In the genomic region with DNA sequence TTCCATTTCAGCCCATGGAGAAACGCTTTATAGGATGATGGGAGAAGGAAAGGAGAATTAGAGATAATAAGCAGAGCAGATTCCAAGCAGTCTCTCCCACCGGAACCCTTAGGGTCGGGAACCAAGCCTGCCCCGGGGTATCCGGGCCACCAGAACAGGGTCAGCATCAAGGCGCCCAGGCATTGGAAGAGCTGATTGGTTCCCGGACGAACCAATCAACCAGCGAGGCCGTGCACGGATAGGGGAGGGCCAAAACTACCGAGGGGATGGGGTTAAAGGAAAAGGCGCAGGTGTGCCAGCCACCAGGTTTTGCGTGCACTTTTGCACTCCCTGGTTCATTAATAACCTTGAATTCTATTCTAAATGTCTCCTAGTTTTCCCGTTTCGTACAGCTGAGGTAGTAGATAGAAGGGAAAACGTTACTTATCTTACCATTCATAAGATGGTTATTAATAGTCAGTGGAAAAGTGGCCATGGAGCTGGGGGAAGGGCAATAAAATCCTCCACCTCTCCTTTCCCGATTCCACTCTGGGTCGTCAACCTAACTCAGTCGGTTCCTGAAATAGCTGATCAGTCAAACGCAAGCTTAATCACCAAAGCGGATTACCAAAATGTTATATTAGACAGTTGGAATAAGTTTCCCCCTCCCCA, we compare ENCODE assay signal across 8 cellular contexts. TPM values are rescaled to one million over a fixed set of nuclear protein-coding genes. Genes with fewer than 3 reads are reported as not detected.
DNase-seq lines count a peak whose midpoint lies in the region; ATAC-seq and TF ChIP-seq lines count a peak whose summit lies in the region.

No MANE protein-coding gene starts in this region.

- peak overlapping the region in 1 of 8 donors; percentile 52 for H3K27ac Mint-ChIP-seq in CD8-positive, alpha-beta memory T cell
- H3K27ac Mint-ChIP-seq in activated naive CD8-positive, alpha-beta T cell treated with anti-CD3 and anti-CD28 coated beads, Interleukin-2, amount 10 ng/mL, durations not matched to agents 7 days and 5 days: no peak overlapping the region

- H3K23ac ChIP-seq in trophoblast cell (ENCODE audit: low read length): no peak overlapping the region

- H3K4me3 ChIP-seq in CD8-positive, alpha-beta memory T cell (ENCODE audit: low read length): peak overlapping the region; percentile 8
- H3K4me3 ChIP-seq in LNCaP clone FGC (ENCODE audit: low read depth, low read length): peak overlapping the region; percentile 92
- peak overlapping the region; percentile 72 for H3K4me3 ChIP-seq in right cardiac atrium (ENCODE audit: low read length)
- H3K4me3 ChIP-seq in trophoblast cell (ENCODE audit: low read depth, low read length): peak overlapping the region; percentile 82

- peaks cover 12 to 19% (median 15%) of the 10 kb centered on the region in 3 donors for H3K4me1 Mint-ChIP-seq in CD8-positive, alpha-beta memory T cell
- peaks cover 11% of the 10 kb centered on the region for H3K4me1 Mint-ChIP-seq in activated naive CD8-positive, alpha-beta T cell treated with anti-CD3 and anti-CD28 coated beads, Interleukin-2, amount 10 ng/mL, durations not matched to agents 7 days and 5 days

- peak overlapping the region; percentile 78 to 83 (median 81) for H3K4me3 Mint-ChIP-seq in CD8-positive, alpha-beta memory T cell
- peak overlapping the region; percentile 77 for H3K4me3 Mint-ChIP-seq in activated naive CD8-positive, alpha-beta T cell treated with anti-CD3 and anti-CD28 coated beads, Interleukin-2, amount 10 ng/mL, durations not matched to agents 7 days and 5 days

- H4K12ac ChIP-seq in trophoblast cell (ENCODE audit: low read depth, low read length): no peak overlapping the region

- peak overlapping the region; percentile 4 for H3K9ac ChIP-seq in trophoblast cell (ENCODE audit: low read length)

- peak overlapping the region; percentile 2 for H2BK120ac ChIP-seq in trophoblast cell (ENCODE audit: insufficient read depth, low read length, poor library complexity)

- H2AFZ ChIP-seq in trophoblast cell (ENCODE audit: insufficient read depth, low read length, poor library complexity): peak overlapping the region; percentile 68

- no peak overlapping the region for H3K27ac ChIP-seq in CD8-positive, alpha-beta memory T cell (ENCODE audit: low read depth, low read length)
- H3K27ac ChIP-seq in right cardiac atrium (ENCODE audit: low read length) (no peak overlapping the region), trophoblast cell (ENCODE audit: low read depth, low read length) (no peak overlapping the region)

- peaks cover 8% of the 10 kb centered on the region for H3K79me2 ChIP-seq in trophoblast cell (ENCODE audit: control insufficient read depth, insufficient read depth, low read length, poor library complexity)

- H3K36me3 Mint-ChIP-seq in CD8-positive, alpha-beta memory T cell: peaks cover 0 to 1% (median 0%) of the 10 kb centered on the region in 3 donors
- peaks cover 1% of the 10 kb centered on the region for H3K36me3 Mint-ChIP-seq in activated naive CD8-positive, alpha-beta T cell treated with anti-CD3 and anti-CD28 coated beads, Interleukin-2, amount 10 ng/mL, durations not matched to agents 7 days and 5 days

- no peak overlapping the region for H4K91ac ChIP-seq in trophoblast cell (ENCODE audit: low read depth, low read length)

- CTCF ChIA-PET in CD8-positive, alpha-beta memory T cell (lab: Charles Lee): no interaction called here

- H3K4me2 ChIP-seq in trophoblast cell (ENCODE audit: low read length): peak overlapping the region; percentile 95

- DNase-seq in CD8-positive, alpha-beta memory T cell: no peak
- no peak for DNase-seq in LNCaP clone FGC (ENCODE audit: low read depth)
- DNase-seq in activated naive CD8-positive, alpha-beta T cell treated with anti-CD3 and anti-CD28 coated beads, Interleukin-2, amount 10 ng/mL, durations not matched to agents 7 days and 5 days: no peak
- peak; percentile 46 to 73 (median 66) for DNase-seq in right cardiac atrium
- DNase-seq in trophoblast cell: peak in 1 of 2 donors; percentile 23
- no peak for DNase-seq in LoVo (ENCODE audit: low spot score)

- H3K4ac ChIP-seq in trophoblast cell (ENCODE audit: low read depth, low read length): no peak overlapping the region

- H2BK12ac ChIP-seq in trophoblast cell (ENCODE audit: low read length): no peak overlapping the region

- no peak overlapping the region for H2AK5ac ChIP-seq in trophoblast cell (ENCODE audit: low read length)

- no peaks in the 10 kb centered on the region for H3K9me3 ChIP-seq in CD8-positive, alpha-beta memory T cell (ENCODE audit: low read length)
- no peaks in the 10 kb centered on the region for H3K9me3 ChIP-seq in right cardiac atrium (ENCODE audit: control insufficient read depth, low read length)
- no peaks in the 10 kb centered on the region for H3K9me3 ChIP-seq in trophoblast cell (ENCODE audit: insufficient read depth, low read depth, low read length)

- no peak overlapping the region for H3K14ac ChIP-seq in trophoblast cell (ENCODE audit: low read length)

- no peak for TF ChIP-seq CTCF in LNCaP clone FGC (IDR thresholded peaks at IDR 0.05; ENCODE audit: control insufficient read depth, extremely low read depth, insufficient read depth)

- peaks cover 11% of the 10 kb centered on the region for H3K27me3 ChIP-seq in CD8-positive, alpha-beta memory T cell (ENCODE audit: insufficient read depth, low read length, poor library complexity, severe bottlenecking)
- no peaks in the 10 kb centered on the region for H3K27me3 ChIP-seq in right cardiac atrium (ENCODE audit: control insufficient read depth, insufficient read depth)
- H3K27me3 ChIP-seq in trophoblast cell (ENCODE audit: insufficient read depth, low read length): no peaks in the 10 kb centered on the region

- H3K4me1 ChIP-seq in CD8-positive, alpha-beta memory T cell (ENCODE audit: insufficient read depth, low read length): peaks cover 6% of the 10 kb centered on the region
- no peaks in the 10 kb centered on the region for H3K4me1 ChIP-seq in right cardiac atrium (ENCODE audit: control insufficient read depth, insufficient read depth, low read length)
- H3K4me1 ChIP-seq in trophoblast cell (ENCODE audit: control insufficient read depth in 1 of 2, insufficient read depth in 2 of 2, low read length in 2 of 2): peaks cover 8 to 19% of the 10 kb centered on the region in 2 experiments

- POLR2A ChIA-PET in CD8-positive, alpha-beta memory T cell (lab: Charles Lee): no interaction called here
- POLR2A ChIA-PET in activated naive CD8-positive, alpha-beta T cell treated with anti-CD3 and anti-CD28 coated beads, Interleukin-2, amount 10 ng/mL, durations not matched to agents 7 days and 5 days (lab: Charles Lee): no interaction called here

- no peak for ATAC-seq in activated naive CD8-positive, alpha-beta T cell treated with anti-CD3 and anti-CD28 coated beads, Interleukin-2, amount 10 ng/mL, durations not matched to agents 7 days and 5 days (ENCODE audit: low read depth)
- peak; percentile 71 to 84 for ATAC-seq in right cardiac atrium
- no peak for ATAC-seq in GM21515 (IDR thresholded peaks at IDR 0.05; ENCODE audit: unreplicated experiment)
- no peak for ATAC-seq in HG03378 (IDR thresholded peaks at IDR 0.05; ENCODE audit: unreplicated experiment)

- H3K79me1 ChIP-seq in trophoblast cell (ENCODE audit: low read length): peaks cover 13% of the 10 kb centered on the region

- no peak overlapping the region for H3K18ac ChIP-seq in trophoblast cell (ENCODE audit: low read length)

- no peaks in the 10 kb centered on the region for H3K36me3 ChIP-seq in CD8-positive, alpha-beta memory T cell (ENCODE audit: insufficient read depth, low read length)
- H3K36me3 ChIP-seq in trophoblast cell (ENCODE audit: control insufficient read depth in 1 of 2, insufficient read depth in 2 of 2, low read length in 2 of 2): no peaks in the 10 kb centered on the region

- WGBS in right cardiac atrium: 1% methylated on average over 22 of the region's 22 CpGs
- no CpG with 5 or more reads among the region's 22 CpGs for WGBS in trophoblast cell (ENCODE audit: extremely low coverage, insufficient coverage, insufficient read length)

- H4K8ac ChIP-seq in trophoblast cell (ENCODE audit: low read depth, low read length): no peak overlapping the region

- intact Hi-C loops in right cardiac atrium (cut with DNase I): loop anchor here in 2 of 4 donors (5.0 to 10.0 kb wide), 2 partner anchors 66 to 119 kb away; no protein-coding TSS in a partner anchor

- H3K27me3 Mint-ChIP-seq in CD8-positive, alpha-beta memory T cell: peaks cover 37 to 59% of the 10 kb centered on the region in 2 donors
- peaks cover 71% of the 10 kb centered on the region for H3K27me3 Mint-ChIP-seq in activated naive CD8-positive, alpha-beta T cell treated with anti-CD3 and anti-CD28 coated beads, Interleukin-2, amount 10 ng/mL, durations not matched to agents 7 days and 5 days

- peaks cover 0 to 5% (median 2%) of the 10 kb centered on the region in 5 donors for H3K9me3 Mint-ChIP-seq in CD8-positive, alpha-beta memory T cell
- H3K9me3 Mint-ChIP-seq in activated naive CD8-positive, alpha-beta T cell treated with anti-CD3 and anti-CD28 coated beads, Interleukin-2, amount 10 ng/mL, durations not matched to agents 7 days and 5 days: no peaks in the 10 kb centered on the region

- no peak overlapping the region for H2BK5ac ChIP-seq in trophoblast cell (ENCODE audit: low read depth, low read length, poor library complexity)

RNA-seq across cellular contexts. Expression of a gene that starts 1.6 kb away (rescaled TPM):
- total RNA-seq in CD8-positive, alpha-beta memory T cell: under 1 TPM; 0.13 TPM
- not detected for polyA plus RNA-seq in CD8-positive, alpha-beta memory T cell
- total RNA-seq in activated naive CD8-positive, alpha-beta T cell treated with anti-CD3 and anti-CD28 coated beads, Interleukin-2, amount 10 ng/mL, durations not matched to agents 7 days and 5 days: under 1 TPM in 1 of 2 experiments, not detected in 1; 0.06 TPM
- 1 to 10 TPM; 3.2 to 4.4 (median 3.6) TPM for total RNA-seq in right cardiac atrium
- 1.0 TPM for polyA plus RNA-seq in right cardiac atrium
- polyA plus RNA-seq in trophoblast cell (2013): 7.7 TPM in 2 replicates

Comparison
In these comparisons a context has a peak if more than half of its experiments do, and no peak if none do; other contexts are left out.
1. DNase-seq: peak in right cardiac atrium (3 of 3); none in CD8-positive, alpha-beta memory T cell (0 of 5), LNCaP clone FGC (single experiment), activated naive CD8-positive, alpha-beta T cell treated with anti-CD3 and anti-CD28 coated beads, Interleukin-2, amount 10 ng/mL, durations not matched to agents 7 days and 5 days (single experiment) and LoVo (single experiment).
2. H3K4me3 ChIP-seq: peak in every context shown above with its lines; median percentile 92 in LNCaP clone FGC; 82 in trophoblast cell; 72 in right cardiac atrium; 8 in CD8-positive, alpha-beta memory T cell.
3. ATAC-seq: peak in right cardiac atrium (2 of 2); none in activated naive CD8-positive, alpha-beta T cell treated with anti-CD3 and anti-CD28 coated beads, Interleukin-2, amount 10 ng/mL, durations not matched to agents 7 days and 5 days (single experiment), GM21515 (single experiment) and HG03378 (single experiment).